8 cellular contexts compared by ENCODE assay signal in the genomic region with DNA sequence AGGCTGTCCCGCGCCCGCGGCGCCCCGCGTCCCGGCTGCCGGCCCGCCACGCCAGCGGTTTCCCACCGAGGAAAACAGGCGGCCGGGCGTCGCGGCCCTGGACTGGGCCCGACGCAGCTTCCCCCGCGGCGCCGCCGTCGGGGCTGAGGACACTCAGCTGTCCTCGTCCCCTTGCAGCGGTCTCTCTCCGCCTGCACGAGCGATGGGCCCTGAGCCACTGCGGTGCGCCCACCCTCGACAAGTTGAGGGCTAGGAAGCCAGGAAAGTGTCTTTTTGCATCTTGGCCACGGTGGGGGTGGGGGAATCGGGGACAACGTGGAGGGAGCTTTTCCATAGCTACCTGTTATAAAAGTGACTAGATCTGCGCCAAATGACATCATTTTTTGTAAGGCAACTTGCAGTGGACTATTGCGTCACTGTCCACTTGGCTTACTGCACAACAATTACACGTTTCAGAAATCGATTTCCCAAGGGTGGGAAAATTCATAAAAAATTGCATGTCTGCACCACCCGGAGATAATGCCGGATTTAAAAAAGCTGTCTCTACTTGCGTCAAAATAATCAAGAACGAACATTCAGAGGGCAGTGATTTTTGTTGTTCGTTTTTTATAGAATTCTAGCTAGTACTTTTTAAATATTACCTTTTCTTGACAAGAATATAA. TPM values are rescaled to one million over a fixed set of nuclear protein-coding genes. Genes with fewer than 3 reads are reported as not detected.
DNase-seq lines count a peak whose midpoint lies in the region; ATAC-seq and TF ChIP-seq lines count a peak whose summit lies in the region.

No MANE protein-coding gene starts in this region.

- no peaks in the 10 kb centered on the region for H3K9me3 ChIP-seq in HUES6 (ENCODE audit: control insufficient read depth, insufficient read depth, low read depth, low read length)
- H3K9me3 ChIP-seq in esophagus squamous epithelium = no peaks in the 10 kb centered on the region

- peak overlapping the region; percentile 83 for H3K27ac ChIP-seq in HUES6 (ENCODE audit: low read depth, low read length)
- H3K27ac ChIP-seq in esophagus squamous epithelium = peak overlapping the region; percentile 89 to 98 (median 96)

- peak overlapping the region; percentile 75 for H3K4me3 Mint-ChIP-seq in T-helper 1 cell treated with Interleukin-12 subunit alpha and Interleukin-12 subunit beta and Interleukin-4 antibody, amounts not matched to agents 30 μg/mL and 1 μg/mL, for 36 hours
- H3K4me3 Mint-ChIP-seq in neural crest cell = peak overlapping the region; percentile 84

- peak overlapping the region; percentile 93 for H3K27ac Mint-ChIP-seq in T-helper 1 cell treated with Interleukin-12 subunit alpha and Interleukin-12 subunit beta and Interleukin-4 antibody, amounts not matched to agents 30 μg/mL and 1 μg/mL, for 36 hours
- peak overlapping the region; percentile 99 for H3K27ac Mint-ChIP-seq in neural crest cell (ENCODE audit: unreplicated experiment)

- H3K4me3 ChIP-seq in HUES6 (ENCODE audit: low read depth, low read length) (peak overlapping the region; percentile 62), esophagus squamous epithelium (peak overlapping the region; percentile 65 to 87 (median 78))

- peak in 1 of 4 donors; percentile 55 for TF ChIP-seq POLR2A in esophagus squamous epithelium (IDR thresholded peaks at IDR 0.05)

- peak; percentile 28 for ATAC-seq in GM21390 (IDR thresholded peaks at IDR 0.05; ENCODE audit: unreplicated experiment)

- H3K27me3 ChIP-seq in HUES6 (ENCODE audit: control insufficient read depth, insufficient read depth, low read length) (peaks cover 45% of the 10 kb centered on the region), esophagus squamous epithelium (no peaks in the 10 kb centered on the region)

- DNase-seq in G401 (ENCODE audit: low spot score) (peak; percentile 51), esophagus squamous epithelium (lab: John Stamatoyannopoulos, UW) (no peak), neural crest cell (ENCODE audit: low read depth, low spot score) (no peak), NK-92 (lab: John Stamatoyannopoulos, UW; ENCODE audit: unreplicated experiment) (no peak)
- DNase-seq in activated CD4-positive, alpha-beta T cell treated with anti-CD3 and anti-CD28 coated beads for 4 hours = no peak

- H3K27me3 Mint-ChIP-seq in T-helper 1 cell treated with Interleukin-12 subunit alpha and Interleukin-12 subunit beta and Interleukin-4 antibody, amounts not matched to agents 30 μg/mL and 1 μg/mL, for 36 hours (ENCODE audit: low read depth) = no peaks in the 10 kb centered on the region
- no peaks in the 10 kb centered on the region for H3K27me3 Mint-ChIP-seq in neural crest cell (ENCODE audit: low read depth)

- peak overlapping the region; percentile 99 for H3K9ac ChIP-seq in HUES6 (ENCODE audit: low read length)

- in situ Hi-C loops in G401 (cut with HindIII; ENCODE audit: low sequenced_read_pairs) = no loop called here

- H3K36me3 ChIP-seq in HUES6 (ENCODE audit: control insufficient read depth, insufficient read depth, low read length) (no peaks in the 10 kb centered on the region), esophagus squamous epithelium (no peaks in the 10 kb centered on the region)

- no peaks in the 10 kb centered on the region for H3K9me3 Mint-ChIP-seq in T-helper 1 cell treated with Interleukin-12 subunit alpha and Interleukin-12 subunit beta and Interleukin-4 antibody, amounts not matched to agents 30 μg/mL and 1 μg/mL, for 36 hours
- no peaks in the 10 kb centered on the region for H3K9me3 Mint-ChIP-seq in neural crest cell

- peaks cover 19% of the 10 kb centered on the region for H3K4me1 Mint-ChIP-seq in T-helper 1 cell treated with Interleukin-12 subunit alpha and Interleukin-12 subunit beta and Interleukin-4 antibody, amounts not matched to agents 30 μg/mL and 1 μg/mL, for 36 hours (ENCODE audit: low read depth)
- H3K4me1 Mint-ChIP-seq in neural crest cell = peaks cover 32% of the 10 kb centered on the region

- peaks cover 7% of the 10 kb centered on the region for H3K36me3 Mint-ChIP-seq in T-helper 1 cell treated with Interleukin-12 subunit alpha and Interleukin-12 subunit beta and Interleukin-4 antibody, amounts not matched to agents 30 μg/mL and 1 μg/mL, for 36 hours (ENCODE audit: low read depth)
- H3K36me3 Mint-ChIP-seq in neural crest cell (ENCODE audit: low read depth) = peaks cover 6% of the 10 kb centered on the region

- intact Hi-C loops in esophagus squamous epithelium (cut with DNase I) = no loop called here

- TF ChIP-seq CTCF in esophagus squamous epithelium (IDR thresholded peaks at IDR 0.05) = no peak
- TF ChIP-seq CTCF in neural crest cell (conservative IDR thresholded peaks at IDR 0.05) = no peak

- 4 to 44% methylated on average over 8 to 19 of the region's 46 CpGs for WGBS in esophagus squamous epithelium, 2 donors

- H3K4me1 ChIP-seq in HUES6 (ENCODE audit: control insufficient read depth, insufficient read depth, low read length) = peaks cover 7% of the 10 kb centered on the region; the same call in 1 of the 2 replicates
- H3K4me1 ChIP-seq in esophagus squamous epithelium = peaks cover 0 to 13% (median 0%) of the 10 kb centered on the region in 3 donors

RNA-seq across cellular contexts. Expression of gene KLHL15, which starts 1.1 kb away (rescaled TPM):
- total RNA-seq in G401 (2014; rRNA removed; shearing (Covaris generic)) = 5.2 and 8.1 TPM in 2 replicates
- total RNA-seq in esophagus squamous epithelium (10 to 100 TPM in 1 of 4 donors, 1 to 10 TPM in 3; 2.5 to 11.8 (median 5.4) TPM), neural crest cell (16.5 and 17.1 TPM in 2 replicates)

RNA-seq across cellular contexts. Expression of gene EIF2S3, which starts 28.9 kb away (rescaled TPM):
- 176 and 229 TPM in 2 replicates for total RNA-seq in G401 (2014; rRNA removed; shearing (Covaris generic))
- 100 to 1,000 TPM in 3 of 4 donors, 10 to 100 TPM in 1; 70.5 to 158 (median 133) TPM for total RNA-seq in esophagus squamous epithelium
- total RNA-seq in neural crest cell = 426 and 440 TPM in 2 replicates
